ENCODE assay signal across 7 cellular contexts in genomic region chr3:74329087-74329486, GRCh38.
"Had no signal": no experiment of that assay in that cellular context is flagged by ENCODE, and none has a peak within 500 bp of the region (broad histone marks: within the 10 kb centered on the region; RNA-seq: fewer than 3 reads in every experiment).

No MANE protein-coding gene starts in this region.

- H3K4me3 ChIP-seq: K562 had no signal

- H3K27ac ChIP-seq: HL-60 had no signal

- H3K27me3 Mint-ChIP-seq: IgD-negative memory B cell had no signal

- H3K36me3 Mint-ChIP-seq: IgD-negative memory B cell had no signal

- H3K4me1 Mint-ChIP-seq: IgD-negative memory B cell had no signal

- DNase-seq: IMR-90, KBM-7, KG1 had no signal

- H3K4me3 Mint-ChIP-seq: IgD-negative memory B cell had no signal

- ATAC-seq: HepG2, K562 had no signal

- H3K27ac Mint-ChIP-seq: IgD-negative memory B cell had no signal
